1 cellular context compared by ENCODE assay signal in the genomic region with DNA sequence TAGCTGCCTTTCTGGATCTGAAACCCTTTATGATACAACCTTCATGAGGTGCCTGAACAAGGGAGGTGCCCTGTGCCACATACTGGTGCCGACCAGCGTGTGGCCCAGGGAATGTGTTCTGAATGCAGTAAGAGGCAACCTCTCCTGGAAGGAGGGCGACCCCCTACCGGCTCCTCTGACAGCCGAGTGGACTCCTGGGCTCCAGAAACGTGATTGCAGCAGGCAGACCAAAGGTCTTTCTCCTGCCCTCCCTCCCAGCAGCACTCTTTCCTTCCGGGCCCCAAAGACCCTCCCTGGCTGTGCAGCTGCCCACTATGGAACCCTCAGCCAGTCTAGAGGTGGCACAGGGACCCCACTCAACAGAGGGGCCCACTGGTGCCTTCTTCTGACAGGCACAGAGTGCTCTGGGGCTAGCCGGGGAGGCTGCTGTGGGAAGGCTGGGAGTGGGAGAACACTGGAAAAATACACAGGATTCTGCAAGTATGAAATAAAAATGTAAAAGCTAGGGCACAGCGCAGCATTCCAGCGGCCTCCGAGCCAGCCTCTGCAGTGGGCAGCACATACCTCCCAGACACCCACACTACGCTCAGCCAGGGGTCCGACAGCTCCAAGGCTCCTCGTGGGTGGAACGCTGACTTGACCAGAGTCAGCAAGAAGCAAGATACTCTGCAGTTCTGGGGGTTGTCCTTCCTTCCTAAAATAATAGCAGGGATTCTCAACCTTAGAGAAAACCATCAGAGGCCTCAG.
TF ChIP-seq lines count a peak whose summit lies in the region.

No MANE protein-coding gene starts in this region.

TF ChIP-seq in endothelial cell of umbilical vein, 7 proteins besides CTCF, POLR2A, EP300 and RAD21:
- no peak for TF ChIP-seq FOS (IDR thresholded peaks at IDR 0.05; ENCODE audit: borderline replicate concordance, insufficient read depth, low read length)
- no peak for TF ChIP-seq GATA2 (IDR thresholded peaks at IDR 0.05; ENCODE audit: insufficient read depth, insufficient read length, low read depth, low read length)
- TF ChIP-seq MYC (IDR thresholded peaks at IDR 0.05; ENCODE audit: low read depth, low read length) = no peak
- TF ChIP-seq, protein P1, sequence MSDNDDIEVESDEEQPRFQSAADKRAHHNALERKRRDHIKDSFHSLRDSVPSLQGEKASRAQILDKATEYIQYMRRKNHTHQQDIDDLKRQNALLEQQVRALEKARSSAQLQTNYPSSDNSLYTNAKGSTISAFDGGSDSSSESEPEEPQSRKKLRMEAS (IDR thresholded peaks at IDR 0.05; ENCODE audit: insufficient read depth, insufficient read length) = no peak
- no peak for TF ChIP-seq POLR2AphosphoS5 (IDR thresholded peaks at IDR 0.05; ENCODE audit: insufficient read depth, low read depth, low read length)
- TF ChIP-seq EZH2 (IDR thresholded peaks at IDR 0.05; ENCODE audit: borderline replicate concordance, low read depth, low read length, severe bottlenecking) = no peak
- TF ChIP-seq JUN (IDR thresholded peaks at IDR 0.05; ENCODE audit: borderline replicate concordance, insufficient read depth, insufficient read length, low read depth) = no peak
